In the genomic region with DNA sequence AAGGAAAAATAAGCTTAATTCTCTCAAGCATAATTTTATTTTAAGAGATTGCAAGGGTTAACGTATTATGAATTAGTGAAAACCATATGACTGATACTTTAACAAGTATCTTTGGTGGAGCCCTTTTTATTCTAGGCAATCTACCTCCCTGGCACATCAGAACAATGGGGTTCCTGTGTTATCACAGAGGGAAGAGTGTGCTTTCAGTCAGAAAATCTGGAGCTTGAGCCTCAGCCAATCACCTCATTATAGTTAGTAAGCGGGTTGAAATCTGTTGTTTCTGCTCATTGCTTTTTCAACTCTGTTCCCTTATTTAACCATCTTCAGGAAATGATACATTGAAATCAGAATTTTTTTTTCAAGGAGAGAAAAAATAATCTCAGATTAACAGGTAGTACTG, we compare ENCODE assay signal across 1 cellular context.
TF ChIP-seq lines count a peak whose summit lies in the region.

No MANE protein-coding gene starts in this region.

TF ChIP-seq in HCT116, 20 proteins besides CTCF, POLR2A, EP300 and RAD21:
- TF ChIP-seq FOSL1 (IDR thresholded peaks at IDR 0.05; ENCODE audit: low read depth), result 0 out of 2 replicates have a peak, but pooled peaks have one; percentile 6
- TF ChIP-seq EGR1 (IDR thresholded peaks at IDR 0.05; ENCODE audit: low read depth), result no peak
